Comparison of ENCODE assay signal across 1 cellular context in genomic region chr19:9785367-9786331, GRCh38.
A peak's percentile ranks its signal among the peaks of the same experiment; 100 is the strongest.
TF ChIP-seq lines count a peak whose summit lies in the region.

No MANE protein-coding gene starts in this region.

TF ChIP-seq in WTC11, 78 proteins besides CTCF, POLR2A, EP300 and RAD21 (continued from another document):
- 0 out of 2 replicates have a peak, but pooled peaks have one; percentile 69 for TF ChIP-seq ARID4B (CRISPR knock-in tag; IDR thresholded peaks at IDR 0.05; ENCODE audit: borderline replicate concordance)
- TF ChIP-seq ELF4 (CRISPR knock-in tag; IDR thresholded peaks at IDR 0.05; ENCODE audit: low read depth), result no peak
- TF ChIP-seq SP1 (CRISPR knock-in tag; conservative IDR thresholded peaks at IDR 0.05), result peak; percentile 86
- TF ChIP-seq MAX (CRISPR knock-in tag; IDR thresholded peaks at IDR 0.05), result peak; percentile 68
- TF ChIP-seq FOXK1 (CRISPR knock-in tag; IDR thresholded peaks at IDR 0.05), result peak; percentile 62; the same call in 1 of the 2 replicates
- TF ChIP-seq, protein P1, sequence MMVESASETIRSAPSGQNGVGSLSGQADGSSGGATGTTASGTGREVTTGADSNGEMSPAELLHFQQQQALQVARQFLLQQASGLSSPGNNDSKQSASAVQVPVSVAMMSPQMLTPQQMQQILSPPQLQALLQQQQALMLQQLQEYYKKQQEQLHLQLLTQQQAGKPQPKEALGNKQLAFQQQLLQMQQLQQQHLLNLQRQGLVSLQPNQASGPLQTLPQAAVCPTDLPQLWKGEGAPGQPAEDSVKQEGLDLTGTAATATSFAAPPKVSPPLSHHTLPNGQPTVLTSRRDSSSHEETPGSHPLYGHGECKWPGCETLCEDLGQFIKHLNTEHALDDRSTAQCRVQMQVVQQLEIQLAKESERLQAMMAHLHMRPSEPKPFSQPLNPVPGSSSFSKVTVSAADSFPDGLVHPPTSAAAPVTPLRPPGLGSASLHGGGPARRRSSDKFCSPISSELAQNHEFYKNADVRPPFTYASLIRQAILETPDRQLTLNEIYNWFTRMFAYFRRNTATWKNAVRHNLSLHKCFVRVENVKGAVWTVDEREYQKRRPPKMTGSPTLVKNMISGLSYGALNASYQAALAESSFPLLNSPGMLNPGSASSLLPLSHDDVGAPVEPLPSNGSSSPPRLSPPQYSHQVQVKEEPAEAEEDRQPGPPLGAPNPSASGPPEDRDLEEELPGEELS (CRISPR knock-in tag; IDR thresholded peaks at IDR 0.05), result 0 out of 2 replicates have a peak, but pooled peaks have one; percentile 36
- TF ChIP-seq USF2 (CRISPR knock-in tag; IDR thresholded peaks at IDR 0.05), result peak; percentile 46; the same call in 1 of the 2 replicates
- TF ChIP-seq NFATC4 (CRISPR knock-in tag; IDR thresholded peaks at IDR 0.05), result no peak
- no peak for TF ChIP-seq CBFB (CRISPR knock-in tag; IDR thresholded peaks at IDR 0.05; ENCODE audit: low read depth)
- peak; percentile 21; the same call in 1 of the 2 replicates for TF ChIP-seq ZNF423 (CRISPR knock-in tag; IDR thresholded peaks at IDR 0.05)
- 0 out of 2 replicates have a peak, but pooled peaks have one; percentile 23 for TF ChIP-seq MYBL2 (CRISPR knock-in tag; IDR thresholded peaks at IDR 0.05)
- TF ChIP-seq GABPB1 (CRISPR knock-in tag; IDR thresholded peaks at IDR 0.05), result no peak
- TF ChIP-seq FOXP1 (CRISPR knock-in tag; IDR thresholded peaks at IDR 0.05; ENCODE audit: borderline replicate concordance), result peak; percentile 23; the same call in 1 of the 2 replicates
